In genomic region chr2:119932809-119933208, GRCh38 we compare ENCODE assay signal across 20 cellular contexts.
A peak's percentile ranks its signal among the peaks of the same experiment; 100 is the strongest.
DNase-seq lines count a peak whose midpoint lies in the region; ATAC-seq and TF ChIP-seq lines count a peak whose summit lies in the region.
"Had no signal": no experiment of that assay in that cellular context is flagged by ENCODE, and none has a peak within 500 bp of the region (broad histone marks: within the 10 kb centered on the region; RNA-seq: fewer than 3 reads in every experiment).

No MANE protein-coding gene starts in this region.

- TF ChIP-seq CTCF in natural killer cell (IDR thresholded peaks at IDR 0.05) = no peak
- TF ChIP-seq CTCF in body of pancreas (IDR thresholded peaks at IDR 0.05) = no peak

- ATAC-seq in natural killer cell = peak in 2 of 3 donors; percentile 25 to 30
- no peak for ATAC-seq in body of pancreas

- no peak for TF ChIP-seq POLR2A in body of pancreas (IDR thresholded peaks at IDR 0.05)

- H3K9me3 Mint-ChIP-seq in T-helper 1 cell treated with Interleukin-12 subunit alpha and Interleukin-12 subunit beta and Interleukin-4 antibody, amounts not matched to agents 30 μg/mL and 1 μg/mL, for 36 hours = peaks cover 15% of the 10 kb centered on the region
- no peaks in the 10 kb centered on the region for H3K9me3 Mint-ChIP-seq in activated naive CD4-positive, alpha-beta T cell treated with anti-CD3 and anti-CD28 coated beads, Interleukin-2, amount 50 U/mL, for 24 hours
- H3K9me3 Mint-ChIP-seq in activated T-helper 1 cell treated with anti-CD3 and anti-CD28 coated beads, Interleukin-12 subunit alpha, Interleukin-12 subunit beta, Interleukin-2, Interleukin-4 antibody, amounts not matched to agents 30 ng/mL and 10 ng/mL and 1 ng/mL, durations not matched to agents 14 hours and 24 hours and 36 hours = peaks cover 9% of the 10 kb centered on the region
- no peaks in the 10 kb centered on the region for H3K9me3 Mint-ChIP-seq in natural killer cell
- H3K9me3 Mint-ChIP-seq: HFFc6 had no signal

- no peaks in the 10 kb centered on the region for H3K27me3 Mint-ChIP-seq in T-helper 1 cell treated with Interleukin-12 subunit alpha and Interleukin-12 subunit beta and Interleukin-4 antibody, amounts not matched to agents 30 μg/mL and 1 μg/mL, for 36 hours (ENCODE audit: low read depth)
- no peaks in the 10 kb centered on the region for H3K27me3 Mint-ChIP-seq in activated naive CD4-positive, alpha-beta T cell treated with anti-CD3 and anti-CD28 coated beads, Interleukin-2, amount 50 U/mL, for 24 hours
- no peaks in the 10 kb centered on the region for H3K27me3 Mint-ChIP-seq in activated T-helper 1 cell treated with anti-CD3 and anti-CD28 coated beads, Interleukin-12 subunit alpha, Interleukin-12 subunit beta, Interleukin-2, Interleukin-4 antibody, amounts not matched to agents 30 ng/mL and 10 ng/mL and 1 ng/mL, durations not matched to agents 14 hours and 24 hours and 36 hours (ENCODE audit: insufficient read depth)
- no peaks in the 10 kb centered on the region for H3K27me3 Mint-ChIP-seq in natural killer cell (ENCODE audit: low read depth in 2 of 2)
- H3K27me3 Mint-ChIP-seq: B cell had no signal

- WGBS in body of pancreas, 2 donors = 92 to 98% methylated on average over 2 of the region's 2 CpGs

- no peaks in the 10 kb centered on the region for H3K36me3 ChIP-seq in body of pancreas (replicated peaks in 1 of 2; ENCODE audit: insufficient read depth in 1 of 2, low read depth in 2 of 2)

- H3K36me3 Mint-ChIP-seq in T-helper 1 cell treated with Interleukin-12 subunit alpha and Interleukin-12 subunit beta and Interleukin-4 antibody, amounts not matched to agents 30 μg/mL and 1 μg/mL, for 36 hours (ENCODE audit: low read depth) = peaks cover 50% of the 10 kb centered on the region
- peaks cover 30% of the 10 kb centered on the region for H3K36me3 Mint-ChIP-seq in activated naive CD4-positive, alpha-beta T cell treated with anti-CD3 and anti-CD28 coated beads, Interleukin-2, amount 50 U/mL, for 24 hours
- H3K36me3 Mint-ChIP-seq in activated T-helper 1 cell treated with anti-CD3 and anti-CD28 coated beads, Interleukin-12 subunit alpha, Interleukin-12 subunit beta, Interleukin-2, Interleukin-4 antibody, amounts not matched to agents 30 ng/mL and 10 ng/mL and 1 ng/mL, durations not matched to agents 14 hours and 24 hours and 36 hours (ENCODE audit: low read depth) = peaks cover 31% of the 10 kb centered on the region
- peaks cover 27% of the 10 kb centered on the region for H3K36me3 Mint-ChIP-seq in natural killer cell

- peaks cover 41% of the 10 kb centered on the region for H3K4me1 Mint-ChIP-seq in T-helper 1 cell treated with Interleukin-12 subunit alpha and Interleukin-12 subunit beta and Interleukin-4 antibody, amounts not matched to agents 30 μg/mL and 1 μg/mL, for 36 hours (ENCODE audit: low read depth)
- H3K4me1 Mint-ChIP-seq in activated naive CD4-positive, alpha-beta T cell treated with anti-CD3 and anti-CD28 coated beads, Interleukin-2, amount 50 U/mL, for 24 hours = peaks cover 74% of the 10 kb centered on the region
- peaks cover 50% of the 10 kb centered on the region for H3K4me1 Mint-ChIP-seq in activated T-helper 1 cell treated with anti-CD3 and anti-CD28 coated beads, Interleukin-12 subunit alpha, Interleukin-12 subunit beta, Interleukin-2, Interleukin-4 antibody, amounts not matched to agents 30 ng/mL and 10 ng/mL and 1 ng/mL, durations not matched to agents 14 hours and 24 hours and 36 hours (ENCODE audit: low read depth)
- peaks cover 50 to 70% of the 10 kb centered on the region in 2 donors for H3K4me1 Mint-ChIP-seq in natural killer cell
- H3K4me1 Mint-ChIP-seq: B cell had no signal

- peak overlapping the region; percentile 56 for H3K4me3 Mint-ChIP-seq in T-helper 1 cell treated with Interleukin-12 subunit alpha and Interleukin-12 subunit beta and Interleukin-4 antibody, amounts not matched to agents 30 μg/mL and 1 μg/mL, for 36 hours
- H3K4me3 Mint-ChIP-seq in activated naive CD4-positive, alpha-beta T cell treated with anti-CD3 and anti-CD28 coated beads, Interleukin-2, amount 50 U/mL, for 24 hours = peak overlapping the region; percentile 60
- H3K4me3 Mint-ChIP-seq in activated T-helper 1 cell treated with anti-CD3 and anti-CD28 coated beads, Interleukin-12 subunit alpha, Interleukin-12 subunit beta, Interleukin-2, Interleukin-4 antibody, amounts not matched to agents 30 ng/mL and 10 ng/mL and 1 ng/mL, durations not matched to agents 14 hours and 24 hours and 36 hours = peak overlapping the region; percentile 25
- peak overlapping the region; percentile 86 for H3K4me3 Mint-ChIP-seq in natural killer cell
- H3K4me3 Mint-ChIP-seq: B cell, HFFc6 had no signal

- no peaks in the 10 kb centered on the region for H3K27me3 ChIP-seq in body of pancreas

- intact Hi-C loops in activated T-helper 1 cell treated with anti-CD3 and anti-CD28 coated beads, Interleukin-12 subunit alpha, Interleukin-12 subunit beta, Interleukin-2, Interleukin-4 antibody, amounts not matched to agents 30 ng/mL and 10 ng/mL and 1 ng/mL, durations not matched to agents 14 hours and 24 hours and 36 hours (cut with micrococcal nuclease) = loop anchor here (5.0 kb wide), 1 partner anchor 244 kb away; no protein-coding TSS in a partner anchor
- intact Hi-C loops in natural killer cell (cut with micrococcal nuclease) = no loop called here
- intact Hi-C loops in body of pancreas (cut with DNase I) = loop anchor here (10.0 kb wide), 1 partner anchor 208 kb away; no protein-coding TSS in a partner anchor

- no peak overlapping the region for H3K4me3 ChIP-seq in body of pancreas

- DNase-seq in T-helper 1 cell (no peak), natural killer cell (no peak), body of pancreas (no peak), NCI-H2029 (lab: John Stamatoyannopoulos, UW) (no peak)
- no peak for DNase-seq in activated naive CD4-positive, alpha-beta T cell treated with anti-CD3 and anti-CD28 coated beads, Interleukin-2, amount 50 U/mL, for 16 hours
- DNase-seq in activated T-helper 1 cell treated with anti-CD3 and anti-CD28 coated beads, Interleukin-12 subunit alpha, Interleukin-12 subunit beta, Interleukin-2, Interleukin-4 antibody, amounts not matched to agents 30 ng/mL and 10 ng/mL and 1 ng/mL, durations not matched to agents 14 hours and 24 hours and 36 hours (ENCODE audit: low spot score) = no peak
- DNase-seq: DMS 273 treated with DMSO at 0.1 percent for 48 hours; GF-D8; HFFc6; KBM-7; MV-4-11; NCI-H1417; NCI-H187 treated with DMSO at 0.1 percent for 48 hours; NCI-H446 treated with DMSO at 0.1 percent for 48 hours; NK-92 treated with Interleukin-12 subunit alpha and Interleukin-12 subunit beta, amount 100 ng/mL, for 24 hours; OCI-M1 had no signal

- H3K4me1 ChIP-seq in body of pancreas = no peaks in the 10 kb centered on the region

- no peak overlapping the region for H3K27ac ChIP-seq in body of pancreas
- H3K27ac ChIP-seq: 22Rv1 had no signal

- no peaks in the 10 kb centered on the region for H3K9me3 ChIP-seq in body of pancreas

- no peak overlapping the region for H3K27ac Mint-ChIP-seq in T-helper 1 cell treated with Interleukin-12 subunit alpha and Interleukin-12 subunit beta and Interleukin-4 antibody, amounts not matched to agents 30 μg/mL and 1 μg/mL, for 36 hours
- no peak overlapping the region for H3K27ac Mint-ChIP-seq in activated naive CD4-positive, alpha-beta T cell treated with anti-CD3 and anti-CD28 coated beads, Interleukin-2, amount 50 U/mL, for 24 hours
- H3K27ac Mint-ChIP-seq in activated T-helper 1 cell treated with anti-CD3 and anti-CD28 coated beads, Interleukin-12 subunit alpha, Interleukin-12 subunit beta, Interleukin-2, Interleukin-4 antibody, amounts not matched to agents 30 ng/mL and 10 ng/mL and 1 ng/mL, durations not matched to agents 14 hours and 24 hours and 36 hours = no peak overlapping the region
- peak overlapping the region; percentile 83 to 97 for H3K27ac Mint-ChIP-seq in natural killer cell
- H3K27ac Mint-ChIP-seq: B cell, HFFc6 had no signal

Comparison
In these comparisons a context has a peak if more than half of its experiments do, and no peak if none do; other contexts are left out.
1. H3K27ac Mint-ChIP-seq: peak in natural killer cell (2 of 2); none in T-helper 1 cell treated with Interleukin-12 subunit alpha and Interleukin-12 subunit beta and Interleukin-4 antibody, amounts not matched to agents 30 μg/mL and 1 μg/mL, for 36 hours (single experiment), activated naive CD4-positive, alpha-beta T cell treated with anti-CD3 and anti-CD28 coated beads, Interleukin-2, amount 50 U/mL, for 24 hours (single experiment) and activated T-helper 1 cell treated with anti-CD3 and anti-CD28 coated beads, Interleukin-12 subunit alpha, Interleukin-12 subunit beta, Interleukin-2, Interleukin-4 antibody, amounts not matched to agents 30 ng/mL and 10 ng/mL and 1 ng/mL, durations not matched to agents 14 hours and 24 hours and 36 hours (single experiment).
2. H3K4me3 Mint-ChIP-seq: peak in every context shown above with its lines; median percentile 86 in natural killer cell; 60 in activated naive CD4-positive, alpha-beta T cell treated with anti-CD3 and anti-CD28 coated beads, Interleukin-2, amount 50 U/mL, for 24 hours; 56 in T-helper 1 cell treated with Interleukin-12 subunit alpha and Interleukin-12 subunit beta and Interleukin-4 antibody, amounts not matched to agents 30 μg/mL and 1 μg/mL, for 36 hours; 25 in activated T-helper 1 cell treated with anti-CD3 and anti-CD28 coated beads, Interleukin-12 subunit alpha, Interleukin-12 subunit beta, Interleukin-2, Interleukin-4 antibody, amounts not matched to agents 30 ng/mL and 10 ng/mL and 1 ng/mL, durations not matched to agents 14 hours and 24 hours and 36 hours.